Comparison of ENCODE assay signal across 8 cellular contexts in the genomic region with DNA sequence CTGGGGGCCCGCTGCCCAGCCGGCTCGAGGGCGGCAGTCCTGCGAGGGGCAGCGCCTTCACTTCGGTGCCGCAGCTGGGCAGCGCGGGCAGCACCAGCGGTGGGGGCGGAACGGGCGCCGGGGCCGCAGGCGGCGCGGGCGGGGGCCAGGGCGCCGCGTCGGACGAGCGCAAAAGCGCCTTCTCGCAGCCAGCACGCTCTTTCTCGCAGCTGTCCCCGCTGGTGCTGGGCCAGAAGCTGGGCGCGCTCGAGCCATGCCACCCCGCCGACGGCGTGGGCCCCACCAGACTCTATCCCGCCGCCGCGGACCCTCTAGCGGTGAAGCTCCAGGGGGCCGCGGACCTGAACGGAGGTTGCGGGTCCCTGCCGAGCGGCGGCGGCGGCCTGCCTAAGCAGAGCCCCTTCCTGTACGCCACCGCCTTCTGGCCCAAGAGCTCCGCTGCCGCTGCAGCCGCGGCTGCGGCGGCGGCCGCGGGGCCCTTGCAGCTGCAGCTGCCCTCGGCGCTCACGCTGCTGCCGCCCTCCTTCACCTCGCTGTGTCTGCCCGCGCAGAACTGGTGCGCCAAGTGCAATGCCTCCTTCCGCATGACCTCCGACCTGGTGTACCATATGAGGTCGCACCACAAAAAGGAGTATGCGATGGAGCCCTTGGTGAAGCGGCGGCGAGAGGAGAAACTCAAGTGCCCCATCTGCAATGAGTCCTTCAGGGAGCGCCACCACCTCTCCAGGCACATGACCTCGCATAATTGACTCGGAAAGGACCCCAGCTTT. TPM values are rescaled to one million over a fixed set of nuclear protein-coding genes. Genes with fewer than 3 reads are reported as not detected.
DNase-seq lines count a peak whose midpoint lies in the region; ATAC-seq and TF ChIP-seq lines count a peak whose summit lies in the region.

No MANE protein-coding gene starts in this region.

- H3K9ac ChIP-seq in BLaER1, result peak overlapping the region; percentile 82

- DNase-seq in T-helper 22 cell (ENCODE audit: low read depth) (peak; percentile 42), cardiac fibroblast (ENCODE audit: low read depth in 2 of 2) (peak; percentile 20 to 36), right lobe of liver (peak; percentile 31 to 56 (median 45)), stomach (no peak), SK-N-DZ (ENCODE audit: low spot score) (no peak)

- H3K27me3 ChIP-seq in BLaER1, result peaks cover 27% of the 10 kb centered on the region
- H3K27me3 ChIP-seq in right lobe of liver, result peaks cover 6 to 15% of the 10 kb centered on the region in 2 donors
- peaks cover 0 to 69% (median 10%) of the 10 kb centered on the region in 3 donors for H3K27me3 ChIP-seq in stomach

- TF ChIP-seq CTCF in cardiac fibroblast (IDR thresholded peaks at IDR 0.05; ENCODE audit: low read depth, low read length) (no peak), right lobe of liver (IDR thresholded peaks at IDR 0.05) (no peak), stomach (IDR thresholded peaks at IDR 0.05) (no peak)

- intact Hi-C loops in right lobe of liver (cut with DNase I), result no loop called here
- intact Hi-C loops in stomach (cut with DNase I; ENCODE audit: low total_unique reads), result no loop called here

- ATAC-seq in GM19351 (IDR thresholded peaks at IDR 0.05; ENCODE audit: unreplicated experiment), result peak; percentile 51
- peak; percentile 44 for ATAC-seq in HG03378 (IDR thresholded peaks at IDR 0.05; ENCODE audit: unreplicated experiment)
- peak; percentile 18 to 41 (median 27) for ATAC-seq in right lobe of liver

- WGBS in right lobe of liver (ENCODE audit: insufficient coverage, low coverage, low lambda C conversion rate, missing lambda C conversion rate), result 0% methylated on average over 1 of the region's 81 CpGs
- 1 to 15% (median 3%) methylated on average over 12 to 81 of the region's 81 CpGs for WGBS in stomach, 5 donors

- H3K4me3 ChIP-seq in BLaER1, result peak overlapping the region; percentile 77
- peak overlapping the region; percentile 39 to 65 for H3K4me3 ChIP-seq in cardiac fibroblast (replicated peaks in 1 of 2; ENCODE audit: low read depth in 2 of 2, low read length in 2 of 2)
- peak overlapping the region; percentile 45 to 51 (median 51) for H3K4me3 ChIP-seq in right lobe of liver
- H3K4me3 ChIP-seq in stomach, result peak overlapping the region; percentile 68 to 76 (median 70)

- TF ChIP-seq POLR2A in right lobe of liver (IDR thresholded peaks at IDR 0.05), result no peak
- no peak for TF ChIP-seq POLR2A in stomach (IDR thresholded peaks at IDR 0.05)

- peaks cover 6% of the 10 kb centered on the region; the same call in 1 of the 2 replicates for H4K20me1 ChIP-seq in BLaER1

- H3K36me3 ChIP-seq in BLaER1 (no peaks in the 10 kb centered on the region), right lobe of liver (no peaks in the 10 kb centered on the region), stomach (no peaks in the 10 kb centered on the region)

- peak overlapping the region; percentile 94 for H3K4me2 ChIP-seq in BLaER1

- H3K27ac ChIP-seq in BLaER1 (peak overlapping the region; percentile 87), right lobe of liver (no peak overlapping the region), stomach (peak overlapping the region; percentile 9 to 90 (median 77))

- H3K4me1 ChIP-seq in BLaER1 (peaks cover 27% of the 10 kb centered on the region), right lobe of liver (peaks cover 0 to 3% (median 0%) of the 10 kb centered on the region in 4 donors), stomach (peaks cover 22 to 29% (median 25%) of the 10 kb centered on the region in 4 donors)

- no peak for TF ChIP-seq EP300 in stomach (IDR thresholded peaks at IDR 0.05)

- H3K9me3 ChIP-seq in BLaER1 (no peaks in the 10 kb centered on the region), right lobe of liver (no peaks in the 10 kb centered on the region), stomach (no peaks in the 10 kb centered on the region)

RNA-seq across cellular contexts. Expression of a gene that starts 5.7 kb away (rescaled TPM):
- total RNA-seq in right lobe of liver (under 1 TPM in 5 of 6 experiments, not detected in 1; 0.07 to 0.37 (median 0.12) TPM), stomach (10 to 100 TPM in 1 of 5 donors, 1 to 10 TPM in 3, not detected in 1; 1.6 to 22.8 (median 4.6) TPM)
- 1 to 10 TPM; 2.4 to 2.9 (median 2.5) TPM for polyA plus RNA-seq in stomach
- 11.3 and 14.5 TPM in 2 replicates for polyA plus RNA-seq in SK-N-DZ (2014; cell fraction: cytosol; rRNA removed)
- polyA plus RNA-seq in SK-N-DZ (2014; cell fraction: nucleus; rRNA removed), result 31.3 and 32.8 TPM in 2 replicates

Comparison
In these comparisons a context has a peak if more than half of its experiments do, and no peak if none do; other contexts are left out.
1. H3K27ac ChIP-seq: peak in BLaER1 (single experiment) and stomach (5 of 5); none in right lobe of liver (0 of 3).
2. DNase-seq: peak in T-helper 22 cell (single experiment), cardiac fibroblast (2 of 2) and right lobe of liver (3 of 3); none in stomach (single experiment) and SK-N-DZ (single experiment).
3. Peak in every context shown above with its lines, with median percentiles within 50 percentile points of each other: H3K4me3 ChIP-seq and ATAC-seq.